8 cellular contexts compared by ENCODE assay signal in genomic region chr1:186082235-186082937, GRCh38.
DNase-seq lines count a peak whose midpoint lies in the region; ATAC-seq and TF ChIP-seq lines count a peak whose summit lies in the region.

No MANE protein-coding gene starts in this region.

- H4K20me1 ChIP-seq in hepatocyte (ENCODE audit: insufficient read depth, poor library complexity, severe bottlenecking) = no peaks in the 10 kb centered on the region

- ATAC-seq in GM19468 (IDR thresholded peaks at IDR 0.05; ENCODE audit: extremely low read depth, unreplicated experiment) (peak; percentile 65), HG03457 (IDR thresholded peaks at IDR 0.05; ENCODE audit: unreplicated experiment) (peak; percentile 50)

- H3K79me2 ChIP-seq in hepatocyte = no peaks in the 10 kb centered on the region

- H3K4me1 ChIP-seq in hepatocyte (ENCODE audit: insufficient read depth) = no peaks in the 10 kb centered on the region

- no peak for TF ChIP-seq CTCF in hepatocyte (IDR thresholded peaks at IDR 0.05; ENCODE audit: poor library complexity)

- DNase-seq in DMS79 treated with DMSO at 0.1 percent for 48 hours (lab: John Stamatoyannopoulos, UW) (peak; percentile 95), NCI-H460 (ENCODE audit: extremely low read depth, low read depth) (peak; percentile 94), amniotic stem cell (lab: John Stamatoyannopoulos, UW) (peak; percentile 31), hepatocyte (ENCODE audit: low spot score) (peak; percentile 85), HuH-7.5 (ENCODE audit: low spot score) (no peak)
- peak; percentile 0 to 2 for DNase-seq in stimulated activated CD4-positive, alpha-beta T cell treated with anti-CD3 and anti-CD28 coated beads, Interleukin-2, amount 100 ng/mL, for 48 hours

- H2AFZ ChIP-seq in hepatocyte = no peak overlapping the region

- no peaks in the 10 kb centered on the region for H3K9me3 ChIP-seq in hepatocyte (ENCODE audit: low read depth)

- peak overlapping the region; percentile 21 for H3K27ac ChIP-seq in hepatocyte

- H3K4me2 ChIP-seq in hepatocyte = no peak overlapping the region

- H3K9me2 ChIP-seq in hepatocyte (replicated peaks; ENCODE audit: insufficient read depth) = no peaks in the 10 kb centered on the region

- no peak overlapping the region for H3K4me3 ChIP-seq in hepatocyte

- H3K27me3 ChIP-seq in hepatocyte = no peaks in the 10 kb centered on the region

- H3K36me3 ChIP-seq in hepatocyte (replicated peaks; ENCODE audit: insufficient read depth, low read depth) = no peaks in the 10 kb centered on the region

- WGBS in hepatocyte (ENCODE audit: low lambda C conversion rate, missing lambda C conversion rate) = 45% methylated on average over 6 of the region's 6 CpGs
